ENCODE assay signal across 8 cellular contexts in genomic region chr6:156557269-156557885, GRCh38.
DNase-seq lines count a peak whose midpoint lies in the region; ATAC-seq and TF ChIP-seq lines count a peak whose summit lies in the region.

No MANE protein-coding gene starts in this region.

- TF ChIP-seq CTCF in MM.1S (IDR thresholded peaks at IDR 0.05; ENCODE audit: low read length): no peak

- ATAC-seq in HG03442 (IDR thresholded peaks at IDR 0.05; ENCODE audit: unreplicated experiment) (peak; percentile 42), HG03135 (IDR thresholded peaks at IDR 0.05; ENCODE audit: unreplicated experiment) (no peak)

- H3K79me2 ChIP-seq in MM.1S (ENCODE audit: low read length): no peaks in the 10 kb centered on the region

- H3K4me1 ChIP-seq in SJSA1 (replicated peaks) (no peaks in the 10 kb centered on the region), iPS DF 6.9 (ENCODE audit: control insufficient read depth, insufficient read depth, low read length) (no peaks in the 10 kb centered on the region), MM.1S (ENCODE audit: low read length) (no peaks in the 10 kb centered on the region)

- H3K27ac ChIP-seq in SJSA1: no peak overlapping the region
- H3K27ac ChIP-seq in iPS DF 6.9 (ENCODE audit: low read length): no peak overlapping the region
- no peak overlapping the region for H3K27ac ChIP-seq in MM.1S (ENCODE audit: low read length)

- H4K20me1 ChIP-seq in MM.1S (ENCODE audit: insufficient read depth, low read length): no peaks in the 10 kb centered on the region

- no peak overlapping the region for H2AFZ ChIP-seq in MM.1S (ENCODE audit: low read length)

- H3K27me3 ChIP-seq in SJSA1 (replicated peaks) (no peaks in the 10 kb centered on the region), iPS DF 6.9 (ENCODE audit: control insufficient read depth, insufficient read depth, low read length) (no peaks in the 10 kb centered on the region), MM.1S (replicated peaks; ENCODE audit: insufficient read depth, low read length) (no peaks in the 10 kb centered on the region)

- H3K9me3 ChIP-seq in SJSA1 (replicated peaks): peaks cover 15% of the 10 kb centered on the region
- no peaks in the 10 kb centered on the region for H3K9me3 ChIP-seq in iPS DF 6.9 (ENCODE audit: control insufficient read depth, insufficient read depth, low read length)
- H3K9me3 ChIP-seq in MM.1S (replicated peaks; ENCODE audit: insufficient read depth, low read length): no peaks in the 10 kb centered on the region

- H3K36me3 ChIP-seq in SJSA1 (no peaks in the 10 kb centered on the region), iPS DF 6.9 (ENCODE audit: control insufficient read depth, insufficient read depth, low read length) (no peaks in the 10 kb centered on the region), MM.1S (replicated peaks; ENCODE audit: insufficient read depth, low read length) (no peaks in the 10 kb centered on the region)

- H3K4me2 ChIP-seq in MM.1S (ENCODE audit: low read depth, low read length): no peak overlapping the region

- WGBS in iPS DF 6.9 (ENCODE audit: insufficient coverage, insufficient read length): no CpG with 5 or more reads among the region's 10 CpGs

- H3F3A ChIP-seq in MM.1S (ENCODE audit: insufficient read depth, low read length): no peaks in the 10 kb centered on the region

- H3K9me2 ChIP-seq in MM.1S (replicated peaks; ENCODE audit: insufficient read depth, low read length): no peaks in the 10 kb centered on the region

- DNase-seq in A172 (ENCODE audit: low spot score) (peak; percentile 90), SJSA1 (ENCODE audit: low read depth in 1 of 2, low spot score in 2 of 2) (peak; percentile 27 to 62), iPS DF 6.9 (ENCODE audit: low read depth, low spot score) (peak; percentile 9), COLO829 (ENCODE audit: low spot score) (no peak), GM19240 (ENCODE audit: insufficient read length, low spot score) (no peak), MM.1S (no peak)

- H3K4me3 ChIP-seq in SJSA1 (no peak overlapping the region), iPS DF 6.9 (ENCODE audit: low read length) (no peak overlapping the region), MM.1S (ENCODE audit: low read length) (no peak overlapping the region)

- H3K9ac ChIP-seq in MM.1S (ENCODE audit: low read length): no peak overlapping the region

Comparison
In these comparisons a context has a peak if more than half of its experiments do, and no peak if none do; other contexts are left out.
1. DNase-seq: peak in A172 (single experiment), SJSA1 (2 of 2) and iPS DF 6.9 (single experiment); none in COLO829 (single experiment), GM19240 (single experiment) and MM.1S (single experiment).